In the genomic region with DNA sequence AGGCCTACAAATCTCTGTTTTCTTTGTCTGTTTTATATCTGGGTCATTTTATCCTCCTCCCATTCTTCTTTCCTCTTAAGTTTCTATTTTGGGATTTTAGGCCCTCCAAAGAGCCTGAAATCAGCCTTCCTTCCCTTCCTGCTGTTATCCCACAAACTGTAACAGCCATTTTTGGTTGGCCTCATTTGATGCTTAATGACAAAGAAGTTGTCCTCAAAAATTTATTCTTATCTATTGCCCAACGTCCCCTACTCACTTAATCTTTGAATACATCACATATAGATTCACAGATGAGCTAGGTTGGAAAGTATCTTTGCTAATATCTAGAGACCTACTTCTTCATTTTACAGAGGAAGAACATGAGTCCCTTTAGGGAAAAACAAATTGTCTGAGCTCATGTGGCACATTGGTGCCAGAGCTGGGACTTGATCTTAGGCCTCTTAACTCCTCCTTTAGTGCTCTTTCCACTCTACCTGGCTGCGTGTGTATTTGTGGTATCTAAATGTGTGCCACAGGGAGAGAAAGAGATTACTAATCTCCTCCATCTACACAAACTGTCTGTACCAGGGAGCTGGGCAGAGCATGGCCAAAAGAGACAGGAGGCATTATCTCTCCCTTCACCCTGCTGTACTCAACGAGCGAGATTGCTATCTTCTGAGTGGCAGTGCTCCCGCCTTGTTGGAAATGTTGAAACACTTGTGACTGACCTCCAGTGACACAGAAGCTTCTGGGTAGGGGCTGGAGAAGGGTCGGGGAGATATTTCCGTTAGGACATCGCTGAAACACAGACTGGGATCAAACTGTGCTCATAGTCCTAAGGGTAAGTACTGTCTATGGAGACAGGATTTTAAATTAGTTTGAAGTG, we compare ENCODE assay signal across 1 cellular context.
TF ChIP-seq lines count a peak whose summit lies in the region.

No MANE protein-coding gene starts in this region.

TF ChIP-seq in K562, 482 proteins besides CTCF, POLR2A, EP300 and RAD21:
- TF ChIP-seq, protein P1, sequence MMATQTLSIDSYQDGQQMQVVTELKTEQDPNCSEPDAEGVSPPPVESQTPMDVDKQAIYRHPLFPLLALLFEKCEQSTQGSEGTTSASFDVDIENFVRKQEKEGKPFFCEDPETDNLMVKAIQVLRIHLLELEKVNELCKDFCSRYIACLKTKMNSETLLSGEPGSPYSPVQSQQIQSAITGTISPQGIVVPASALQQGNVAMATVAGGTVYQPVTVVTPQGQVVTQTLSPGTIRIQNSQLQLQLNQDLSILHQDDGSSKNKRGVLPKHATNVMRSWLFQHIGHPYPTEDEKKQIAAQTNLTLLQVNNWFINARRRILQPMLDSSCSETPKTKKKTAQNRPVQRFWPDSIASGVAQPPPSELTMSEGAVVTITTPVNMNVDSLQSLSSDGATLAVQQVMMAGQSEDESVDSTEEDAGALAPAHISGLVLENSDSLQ (IDR thresholded peaks at IDR 0.05), result peak; percentile 35
- TF ChIP-seq RUNX1 (IDR thresholded peaks at IDR 0.05; ENCODE audit: low read depth), result no peak
- peak; percentile 46; the same call in 1 of the 2 replicates for TF ChIP-seq FOXJ2 (tag; IDR thresholded peaks at IDR 0.05)
- no peak for TF ChIP-seq TFAM (CRISPR knock-in tag; conservative IDR thresholded peaks at IDR 0.05)
